14 cellular contexts compared by ENCODE assay signal in genomic region chr1:162710349-162710748, GRCh38.
DNase-seq lines count a peak whose midpoint lies in the region; ATAC-seq and TF ChIP-seq lines count a peak whose summit lies in the region.
"Had no signal": no experiment of that assay in that cellular context is flagged by ENCODE, and none has a peak within 500 bp of the region (broad histone marks: within the 10 kb centered on the region; RNA-seq: fewer than 3 reads in every experiment).

No MANE protein-coding gene starts in this region.

- TF ChIP-seq POLR2A in upper lobe of left lung (IDR thresholded peaks at IDR 0.05), result no peak
- TF ChIP-seq POLR2A in spleen (IDR thresholded peaks at IDR 0.05), result no peak

- no peaks in the 10 kb centered on the region for H3K36me3 ChIP-seq in esophagus (ENCODE audit: control insufficient read depth in 2 of 2, insufficient read depth in 2 of 2, low read length in 1 of 2)
- H3K36me3 ChIP-seq in muscle layer of colon (ENCODE audit: insufficient read depth, low read length), result peaks cover 7% of the 10 kb centered on the region
- no peaks in the 10 kb centered on the region for H3K36me3 ChIP-seq in upper lobe of left lung
- no peaks in the 10 kb centered on the region for H3K36me3 ChIP-seq in spleen

- TF ChIP-seq EP300 in upper lobe of left lung (IDR thresholded peaks at IDR 0.05), result no peak

- intact Hi-C loops in spleen (cut with DNase I; ENCODE audit: low total_unique reads), result no loop called here

- H3K4me3 ChIP-seq in LNCaP clone FGC (ENCODE audit: low read depth, low read length) (no peak overlapping the region), esophagus (ENCODE audit: low read depth in 1 of 2, low read length in 2 of 2) (no peak overlapping the region), muscle layer of colon (ENCODE audit: low read depth in 1 of 2, low read length in 2 of 2) (no peak overlapping the region), upper lobe of left lung (no peak overlapping the region), spleen (no peak overlapping the region)
- H3K4me3 ChIP-seq: heart left ventricle had no signal

- ATAC-seq in upper lobe of left lung (ENCODE audit: low FRiP score in 2 of 2), result peak in 1 of 2 donors; percentile 63
- ATAC-seq: stimulated activated naive CD8-positive, alpha-beta T cell treated with anti-CD3 and anti-CD28 coated beads, Interleukin-15, Interleukin-2, amounts not matched to agents 100 U/mL and 50 U/mL, for 24 hours had no signal

- H3K9ac ChIP-seq in muscle layer of colon (ENCODE audit: low read length), result peak overlapping the region; percentile 2

- peak; percentile 69 for DNase-seq in LNCaP clone FGC (ENCODE audit: low read depth)
- no peak for DNase-seq in upper lobe of left lung
- no peak for DNase-seq in cerebellum (ENCODE audit: low spot score)
- no peak for DNase-seq in HK-2 (ENCODE audit: unreplicated experiment)
- no peak for DNase-seq in spleen
- DNase-seq: activated naive CD8-positive, alpha-beta T cell treated with anti-CD3 and anti-CD28 coated beads for 36 hours; dermis blood vessel endothelial cell; heart left ventricle; NCI-H1436; SIG-M5; stimulated activated CD4-positive, alpha-beta T cell treated with anti-CD3 and anti-CD28 coated beads, Interleukin-4, amount 100 ng/mL, for 24 hours; stimulated activated naive CD8-positive, alpha-beta T cell treated with anti-CD3 and anti-CD28 coated beads, Interleukin-15, Interleukin-2, amounts not matched to agents 100 U/mL and 50 U/mL, for 24 hours had no signal

- peak overlapping the region; percentile 51 to 83 for H3K27ac ChIP-seq in esophagus (ENCODE audit: low read depth in 2 of 2, low read length in 1 of 2)
- H3K27ac ChIP-seq in muscle layer of colon (ENCODE audit: low read depth, low read length), result peak overlapping the region; percentile 79
- H3K27ac ChIP-seq in upper lobe of left lung, result peak overlapping the region; percentile 47 to 75 (median 54)
- H3K27ac ChIP-seq in spleen, result peak overlapping the region in 3 of 8 donors; percentile 36 to 54 (median 47)

- H3K27me3 ChIP-seq in esophagus (ENCODE audit: control insufficient read depth in 1 of 2, insufficient read depth in 2 of 2, low read length in 2 of 2) (no peaks in the 10 kb centered on the region), muscle layer of colon (ENCODE audit: control insufficient read depth in 1 of 2, insufficient read depth in 2 of 2, low read length in 2 of 2) (no peaks in the 10 kb centered on the region), upper lobe of left lung (no peaks in the 10 kb centered on the region), spleen (replicated peaks in 1 of 7) (no peaks in the 10 kb centered on the region)
- H3K27me3 ChIP-seq: heart left ventricle had no signal

- H3K9me3 ChIP-seq in esophagus (ENCODE audit: control insufficient read depth in 2 of 2, insufficient read depth in 1 of 2, low read depth in 1 of 2, low read length in 1 of 2) (no peaks in the 10 kb centered on the region), muscle layer of colon (ENCODE audit: low read length) (no peaks in the 10 kb centered on the region), upper lobe of left lung (no peaks in the 10 kb centered on the region), spleen (no peaks in the 10 kb centered on the region)
- H3K9me3 ChIP-seq: heart left ventricle had no signal

- TF ChIP-seq CTCF in LNCaP clone FGC (IDR thresholded peaks at IDR 0.05; ENCODE audit: control insufficient read depth, extremely low read depth, insufficient read depth), result no peak
- no peak for TF ChIP-seq CTCF in upper lobe of left lung (IDR thresholded peaks at IDR 0.05)
- TF ChIP-seq CTCF in spleen (IDR thresholded peaks at IDR 0.05 in 8 of 11, conservative IDR thresholded peaks at IDR 0.05 in 3 of 11), result no peak

- H3K4me1 ChIP-seq in esophagus (ENCODE audit: control insufficient read depth in 2 of 2, insufficient read depth in 2 of 2, low read length in 1 of 2) (peaks cover 0 to 2% of the 10 kb centered on the region in 2 donors), muscle layer of colon (ENCODE audit: insufficient read depth, low read length) (peaks cover 86% of the 10 kb centered on the region), upper lobe of left lung (peaks cover 12 to 42% (median 22%) of the 10 kb centered on the region in 4 donors), spleen (no peaks in the 10 kb centered on the region)

- WGBS in esophagus, 2 donors, result 36 to 40% methylated on average over 1 of the region's 1 CpG
- 45 to 58% methylated on average over 1 of the region's 1 CpG for WGBS in upper lobe of left lung, 2 donors
- WGBS in spleen, 5 donors, result 49 to 70% (median 53%) methylated on average over 1 of the region's 1 CpG
